In the genomic region with DNA sequence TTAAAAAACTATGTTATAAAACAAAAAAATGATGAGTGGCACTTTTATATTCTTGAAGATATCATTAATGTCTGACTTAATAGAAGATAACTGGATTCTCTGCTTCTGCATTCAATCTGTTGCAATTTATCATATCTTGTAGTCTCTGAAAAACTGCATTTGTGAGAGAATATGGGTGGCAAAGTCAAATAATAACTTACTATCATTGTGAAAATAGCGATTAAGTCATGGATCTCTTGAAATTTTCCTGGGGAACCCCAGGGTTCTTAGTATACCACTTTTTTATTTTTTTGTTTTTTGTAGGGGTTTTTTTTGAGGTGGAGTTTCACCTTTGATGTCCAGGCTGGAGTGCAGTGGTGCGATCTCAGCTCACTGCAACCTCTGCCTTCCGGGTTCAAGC, we compare ENCODE assay signal across 9 cellular contexts.
"Had no signal": no experiment of that assay in that cellular context is flagged by ENCODE, and none has a peak within 500 bp of the region (broad histone marks: within the 10 kb centered on the region; RNA-seq: fewer than 3 reads in every experiment).

No MANE protein-coding gene starts in this region.

- H3K9me3 Mint-ChIP-seq: GM23338, H9 had no signal

- H2AFZ ChIP-seq: GM23338 had no signal

- DNase-seq: H9, HCEC 1CT, IMR-90, KG1 had no signal

- FAIRE-seq: H1, H54, HTR-8/SVneo, K562 had no signal

- H3K4me3 Mint-ChIP-seq: GM23338, H9 had no signal

- H3K27ac Mint-ChIP-seq: GM23338, H9 had no signal

- H3K4me1 Mint-ChIP-seq: GM23338, H9 had no signal

- ATAC-seq: GM23338, K562 had no signal

- H3K4me3 ChIP-seq: GM23338, K562 had no signal

- H3K4me2 ChIP-seq: GM23338 had no signal
